Comparison of ENCODE assay signal across 24 cellular contexts in genomic region chr1:225412301-225412700, GRCh38.
"Had no signal": no experiment of that assay in that cellular context is flagged by ENCODE, and none has a peak within 500 bp of the region (broad histone marks: within the 10 kb centered on the region; RNA-seq: fewer than 3 reads in every experiment).

No MANE protein-coding gene starts in this region.

- ATAC-seq: effector memory CD8-positive, alpha-beta T cell; gastrocnemius medialis; left ventricle myocardium superior; naive thymus-derived CD8-positive, alpha-beta T cell; psoas muscle; sciatic nerve; stimulated activated naive B cell treated with anti-CD40 and anti-IgM and Interleukin-4, amounts not matched to agents 10 μg/mL and 1 μg/mL and 100 μg/mL, for 72 hours; stimulated activated naive CD8-positive, alpha-beta T cell treated with anti-CD3 and anti-CD28 coated beads, Interleukin-15, amount 100 ng/mL, for 72 hours had no signal

- DNase-seq: effector memory CD8-positive, alpha-beta T cell; gastrocnemius medialis; glutamatergic neuron; immature natural killer cell; left colon; left ventricle myocardium superior; mucosa of descending colon; naive thymus-derived CD8-positive, alpha-beta T cell; nucleus accumbens; psoas muscle; retina; spleen; stimulated activated CD4-positive, alpha-beta T cell treated with anti-CD3 and anti-CD28 coated beads, Interleukin-15, amount 100 ng/mL, for 24 hours; stimulated activated CD4-positive, alpha-beta T cell treated with anti-CD3 and anti-CD28 coated beads, Interleukin-1b, Interleukin-23, amount 100 ng/mL, for 48 hours; stimulated activated CD4-positive, alpha-beta T cell treated with anti-CD3 and anti-CD28 coated beads, Interleukin-4, amount 100 ng/mL, for 24 hours; stimulated activated naive B cell treated with anti-CD40 and anti-IgM and Interleukin-4, amounts not matched to agents 10 μg/mL and 1 μg/mL and 100 μg/mL, for 72 hours; stimulated activated naive CD8-positive, alpha-beta T cell treated with anti-CD3 and anti-CD28 coated beads, Interleukin-15, amount 100 ng/mL, for 72 hours; transverse colon had no signal

- H3K9me3 ChIP-seq: esophagus muscularis mucosa, gastrocnemius medialis, mucosa of descending colon, psoas muscle, spleen, thoracic aorta, transverse colon had no signal

- H3K4me3 ChIP-seq: esophagus muscularis mucosa, gastrocnemius medialis, mucosa of descending colon, psoas muscle, spleen, thoracic aorta, transverse colon had no signal

- H3K4me1 ChIP-seq: gastrocnemius medialis, parathyroid adenoma, psoas muscle had no signal

- H3K27ac ChIP-seq: epithelial cell of prostate, esophagus muscularis mucosa, gastrocnemius medialis, parathyroid adenoma, psoas muscle, spleen, thoracic aorta had no signal

- H3K79me2 ChIP-seq: parathyroid adenoma had no signal

- H3K27me3 ChIP-seq: esophagus muscularis mucosa, gastrocnemius medialis, spleen, transverse colon had no signal

- H3K9ac ChIP-seq: parathyroid adenoma had no signal

- FAIRE-seq: keratinocyte had no signal

- H2AFZ ChIP-seq: parathyroid adenoma had no signal
